ENCODE assay signal across 1 cellular context in the genomic region with DNA sequence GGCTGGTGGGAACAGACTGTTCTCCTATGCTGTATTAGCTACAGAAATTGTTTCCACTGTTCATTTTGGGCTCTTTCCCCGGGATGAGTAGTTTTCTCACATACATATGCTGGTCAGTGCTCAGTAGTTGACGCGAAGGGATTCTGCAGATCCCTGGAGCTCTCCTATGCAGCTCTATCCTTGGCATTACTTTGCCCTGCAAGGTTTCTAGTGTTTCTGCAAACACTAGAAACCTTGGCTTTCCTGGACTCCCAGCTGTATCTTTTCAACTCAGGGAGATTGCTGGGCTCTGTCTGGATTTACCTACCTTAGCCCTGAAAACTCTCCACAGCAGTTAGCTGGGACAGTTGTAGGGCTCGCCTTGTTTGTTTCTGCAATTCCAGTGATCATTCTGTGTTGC.
TF ChIP-seq lines count a peak whose summit lies in the region.

No MANE protein-coding gene starts in this region.

TF ChIP-seq in K562, 482 proteins besides CTCF, POLR2A, EP300 and RAD21:
- TF ChIP-seq BRD9 (IDR thresholded peaks at IDR 0.05; ENCODE audit: low read depth, partially characterized antibody) (no peak), NBN (IDR thresholded peaks at IDR 0.05; ENCODE audit: low read depth) (no peak), POLR2B (IDR thresholded peaks at IDR 0.05; ENCODE audit: low read depth, partially characterized antibody) (no peak), ETV1 (tag; conservative IDR thresholded peaks at IDR 0.05; ENCODE audit: low read depth) (no peak), SAFB (IDR thresholded peaks at IDR 0.05; ENCODE audit: borderline replicate concordance, low read depth, low read length) (no peak), ZNF445 (CRISPR knock-in tag; IDR thresholded peaks at IDR 0.05; ENCODE audit: low read depth) (no peak), TCF7 (IDR thresholded peaks at IDR 0.05; ENCODE audit: borderline replicate concordance) (no peak), SOX6 (IDR thresholded peaks at IDR 0.05) (no peak), ZFP36 (IDR thresholded peaks at IDR 0.05; ENCODE audit: low read depth, low read length, partially characterized antibody) (no peak), CHCHD3 (CRISPR knock-in tag; IDR thresholded peaks at IDR 0.05) (no peak), RBFOX2 (IDR thresholded peaks at IDR 0.05; ENCODE audit: low read depth, low read length) (no peak), YY1 (IDR thresholded peaks at IDR 0.05; ENCODE audit: borderline replicate concordance in 1 of 3, control insufficient read depth in 1 of 3, extremely low read depth in 1 of 3, insufficient read depth in 3 of 3, insufficient read length in 1 of 3, insufficient replicate concordance in 2 of 3, low read depth in 1 of 3, low read length in 2 of 3) (no peak), ZNF41 (CRISPR knock-in tag; conservative IDR thresholded peaks at IDR 0.05) (no peak), DACH1 (IDR thresholded peaks at IDR 0.05; ENCODE audit: partially characterized antibody) (no peak), MEF2A (IDR thresholded peaks at IDR 0.05; ENCODE audit: control insufficient read depth, low read depth, low read length) (no peak), RFX7 (CRISPR knock-in tag; IDR thresholded peaks at IDR 0.05) (no peak), BACH1 (tag; IDR thresholded peaks at IDR 0.05) (no peak), ZNF347 (CRISPR knock-in tag; IDR thresholded peaks at IDR 0.05; ENCODE audit: low read depth) (no peak)
- TF ChIP-seq, protein P1, sequence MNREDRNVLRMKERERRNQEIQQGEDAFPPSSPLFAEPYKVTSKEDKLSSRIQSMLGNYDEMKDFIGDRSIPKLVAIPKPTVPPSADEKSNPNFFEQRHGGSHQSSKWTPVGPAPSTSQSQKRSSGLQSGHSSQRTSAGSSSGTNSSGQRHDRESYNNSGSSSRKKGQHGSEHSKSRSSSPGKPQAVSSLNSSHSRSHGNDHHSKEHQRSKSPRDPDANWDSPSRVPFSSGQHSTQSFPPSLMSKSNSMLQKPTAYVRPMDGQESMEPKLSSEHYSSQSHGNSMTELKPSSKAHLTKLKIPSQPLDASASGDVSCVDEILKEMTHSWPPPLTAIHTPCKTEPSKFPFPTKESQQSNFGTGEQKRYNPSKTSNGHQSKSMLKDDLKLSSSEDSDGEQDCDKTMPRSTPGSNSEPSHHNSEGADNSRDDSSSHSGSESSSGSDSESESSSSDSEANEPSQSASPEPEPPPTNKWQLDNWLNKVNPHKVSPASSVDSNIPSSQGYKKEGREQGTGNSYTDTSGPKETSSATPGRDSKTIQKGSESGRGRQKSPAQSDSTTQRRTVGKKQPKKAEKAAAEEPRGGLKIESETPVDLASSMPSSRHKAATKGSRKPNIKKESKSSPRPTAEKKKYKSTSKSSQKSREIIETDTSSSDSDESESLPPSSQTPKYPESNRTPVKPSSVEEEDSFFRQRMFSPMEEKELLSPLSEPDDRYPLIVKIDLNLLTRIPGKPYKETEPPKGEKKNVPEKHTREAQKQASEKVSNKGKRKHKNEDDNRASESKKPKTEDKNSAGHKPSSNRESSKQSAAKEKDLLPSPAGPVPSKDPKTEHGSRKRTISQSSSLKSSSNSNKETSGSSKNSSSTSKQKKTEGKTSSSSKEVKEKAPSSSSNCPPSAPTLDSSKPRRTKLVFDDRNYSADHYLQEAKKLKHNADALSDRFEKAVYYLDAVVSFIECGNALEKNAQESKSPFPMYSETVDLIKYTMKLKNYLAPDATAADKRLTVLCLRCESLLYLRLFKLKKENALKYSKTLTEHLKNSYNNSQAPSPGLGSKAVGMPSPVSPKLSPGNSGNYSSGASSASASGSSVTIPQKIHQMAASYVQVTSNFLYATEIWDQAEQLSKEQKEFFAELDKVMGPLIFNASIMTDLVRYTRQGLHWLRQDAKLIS (CRISPR knock-in tag; IDR thresholded peaks at IDR 0.05) = no peak
- TF ChIP-seq, protein P2, sequence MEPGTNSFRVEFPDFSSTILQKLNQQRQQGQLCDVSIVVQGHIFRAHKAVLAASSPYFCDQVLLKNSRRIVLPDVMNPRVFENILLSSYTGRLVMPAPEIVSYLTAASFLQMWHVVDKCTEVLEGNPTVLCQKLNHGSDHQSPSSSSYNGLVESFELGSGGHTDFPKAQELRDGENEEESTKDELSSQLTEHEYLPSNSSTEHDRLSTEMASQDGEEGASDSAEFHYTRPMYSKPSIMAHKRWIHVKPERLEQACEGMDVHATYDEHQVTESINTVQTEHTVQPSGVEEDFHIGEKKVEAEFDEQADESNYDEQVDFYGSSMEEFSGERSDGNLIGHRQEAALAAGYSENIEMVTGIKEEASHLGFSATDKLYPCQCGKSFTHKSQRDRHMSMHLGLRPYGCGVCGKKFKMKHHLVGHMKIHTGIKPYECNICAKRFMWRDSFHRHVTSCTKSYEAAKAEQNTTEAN (CRISPR knock-in tag; IDR thresholded peaks at IDR 0.05) = no peak
